Comparison of ENCODE assay signal across 17 cellular contexts in the genomic region with DNA sequence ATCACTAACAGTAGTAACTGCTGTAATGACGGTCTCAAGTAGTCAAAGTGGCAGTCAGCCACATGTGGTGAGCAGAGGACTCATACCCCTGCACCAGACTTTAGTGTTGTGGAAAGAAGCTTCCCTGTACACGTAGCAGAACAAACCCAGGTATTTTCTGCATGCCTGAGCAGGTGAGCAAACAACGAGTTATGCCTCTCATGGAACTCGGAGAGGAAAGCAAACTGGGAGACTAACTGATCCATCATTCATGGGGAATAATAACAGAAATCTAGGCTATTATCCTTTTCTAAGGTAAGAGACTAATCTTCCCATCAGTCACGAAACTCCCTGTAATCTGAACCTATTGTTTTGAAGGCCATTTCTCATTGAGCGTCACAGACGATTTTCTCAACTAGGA.
DNase-seq lines count a peak whose midpoint lies in the region; ATAC-seq and TF ChIP-seq lines count a peak whose summit lies in the region.
"Had no signal": no experiment of that assay in that cellular context is flagged by ENCODE, and none has a peak within 500 bp of the region (broad histone marks: within the 10 kb centered on the region; RNA-seq: fewer than 3 reads in every experiment).

No MANE protein-coding gene starts in this region.

- POLR2A ChIA-PET in HEK293T (lab: Yijun Ruan, JAX), result no interaction called here

- ATAC-seq in GM19035 (IDR thresholded peaks at IDR 0.05; ENCODE audit: unreplicated experiment) (no peak), HG02852 (IDR thresholded peaks at IDR 0.05; ENCODE audit: unreplicated experiment) (no peak)
- ATAC-seq: Panc1 had no signal

- DNase-seq in HEK293T (ENCODE audit: extremely low spot score) (peak; percentile 10), NCI-H1930 (lab: John Stamatoyannopoulos, UW) (peak; percentile 66), NCI-H774 (lab: John Stamatoyannopoulos, UW) (peak; percentile 86), kidney tubule cell (ENCODE audit: low spot score) (peak; percentile 88)
- DNase-seq in activated naive CD4-positive, alpha-beta T cell treated with Interleukin-2 at 50 U/mL for 16 hours, result no peak
- DNase-seq: activated CD4-positive, alpha-beta T cell treated with anti-CD3 and anti-CD28 coated beads, Interleukin-2, amount 50 U/mL, for 4 hours; activated CD4-positive, CD25-positive, alpha-beta regulatory T cell; caudate nucleus; GM23248; islet precursor cell; KG1; NK-92 treated with Interleukin-12 subunit alpha and Interleukin-12 subunit beta, amount 100 ng/mL, for 24 hours; SJCRH30; transverse colon had no signal

- CTCF ChIA-PET in HEK293T (lab: Yijun Ruan, JAX), result no interaction called here

TF ChIP-seq in HEK293T, 16 proteins besides CTCF, POLR2A, EP300 and RAD21:
- no peak for TF ChIP-seq HDGF (IDR thresholded peaks at IDR 0.05; ENCODE audit: borderline replicate concordance)
- TF ChIP-seq, protein P1, sequence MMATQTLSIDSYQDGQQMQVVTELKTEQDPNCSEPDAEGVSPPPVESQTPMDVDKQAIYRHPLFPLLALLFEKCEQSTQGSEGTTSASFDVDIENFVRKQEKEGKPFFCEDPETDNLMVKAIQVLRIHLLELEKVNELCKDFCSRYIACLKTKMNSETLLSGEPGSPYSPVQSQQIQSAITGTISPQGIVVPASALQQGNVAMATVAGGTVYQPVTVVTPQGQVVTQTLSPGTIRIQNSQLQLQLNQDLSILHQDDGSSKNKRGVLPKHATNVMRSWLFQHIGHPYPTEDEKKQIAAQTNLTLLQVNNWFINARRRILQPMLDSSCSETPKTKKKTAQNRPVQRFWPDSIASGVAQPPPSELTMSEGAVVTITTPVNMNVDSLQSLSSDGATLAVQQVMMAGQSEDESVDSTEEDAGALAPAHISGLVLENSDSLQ (IDR thresholded peaks at IDR 0.05), result peak; percentile 1
